Comparison of ENCODE assay signal across 1 cellular context in genomic region chr22:22105364-22105763, GRCh38.
TF ChIP-seq lines count a peak whose summit lies in the region.

No MANE protein-coding gene starts in this region.

TF ChIP-seq in K562, 482 proteins besides CTCF, POLR2A, EP300 and RAD21 (continued from another document):
- TF ChIP-seq, protein P1, sequence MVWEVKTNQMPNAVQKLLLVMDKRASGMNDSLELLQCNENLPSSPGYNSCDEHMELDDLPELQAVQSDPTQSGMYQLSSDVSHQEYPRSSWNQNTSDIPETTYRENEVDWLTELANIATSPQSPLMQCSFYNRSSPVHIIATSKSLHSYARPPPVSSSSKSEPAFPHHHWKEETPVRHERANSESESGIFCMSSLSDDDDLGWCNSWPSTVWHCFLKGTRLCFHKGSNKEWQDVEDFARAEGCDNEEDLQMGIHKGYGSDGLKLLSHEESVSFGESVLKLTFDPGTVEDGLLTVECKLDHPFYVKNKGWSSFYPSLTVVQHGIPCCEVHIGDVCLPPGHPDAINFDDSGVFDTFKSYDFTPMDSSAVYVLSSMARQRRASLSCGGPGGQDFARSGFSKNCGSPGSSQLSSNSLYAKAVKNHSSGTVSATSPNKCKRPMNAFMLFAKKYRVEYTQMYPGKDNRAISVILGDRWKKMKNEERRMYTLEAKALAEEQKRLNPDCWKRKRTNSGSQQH (CRISPR knock-in tag; IDR thresholded peaks at IDR 0.05): peak; percentile 76; the same call in 1 of the 2 replicates
